In genomic region chr6:35690484-35690883, GRCh38 we compare ENCODE assay signal across 14 cellular contexts. TPM values are rescaled to one million over a fixed set of nuclear protein-coding genes. Genes with fewer than 3 reads are reported as not detected.
"Had no signal": no experiment of that assay in that cellular context is flagged by ENCODE, and none has a peak within 500 bp of the region (broad histone marks: within the 10 kb centered on the region; RNA-seq: fewer than 3 reads in every experiment).

No MANE protein-coding gene starts in this region.

- H3K4me3 ChIP-seq: SK-N-MC had no signal

- H3K27me3 Mint-ChIP-seq: memory B cell; natural killer cell treated with Interleukin-12 subunit alpha and Interleukin-12 subunit beta and Interleukin-15 and Interleukin-18, amount 100 ng/mL, for 72 hours had no signal

- H3K9me3 Mint-ChIP-seq: immature natural killer cell; memory B cell; natural killer cell treated with Interleukin-12 subunit alpha and Interleukin-12 subunit beta and Interleukin-15 and Interleukin-18, amount 100 ng/mL, for 72 hours had no signal

- H3K27ac Mint-ChIP-seq: activated T-helper 1 cell treated with anti-CD3 and anti-CD28 coated beads, Interleukin-12 subunit alpha, Interleukin-12 subunit beta, Interleukin-2, Interleukin-4 antibody, amounts not matched to agents 30 ng/mL and 10 ng/mL and 1 ng/mL, durations not matched to agents 14 hours and 24 hours and 36 hours; memory B cell; natural killer cell treated with Interleukin-12 subunit alpha and Interleukin-12 subunit beta and Interleukin-15 and Interleukin-18, amount 100 ng/mL, for 72 hours; WTC11 had no signal

- FAIRE-seq: colon had no signal

- DNase-seq: activated CD4-positive, alpha-beta T cell treated with anti-CD3 and anti-CD28 coated beads for 48 hours; activated naive CD4-positive, alpha-beta T cell; effector CD8-positive, alpha-beta T cell; immature natural killer cell; stimulated activated CD4-positive, alpha-beta T cell treated with anti-CD3 and anti-CD28 coated beads, Interleukin-12 subunit alpha, Interleukin-12 subunit beta, amount 100 ng/mL, for 4 hours; stimulated activated naive CD4-positive, alpha-beta T cell; T-helper 1 cell had no signal

- H3K4me3 Mint-ChIP-seq: natural killer cell treated with Interleukin-12 subunit alpha and Interleukin-12 subunit beta and Interleukin-15 and Interleukin-18, amount 100 ng/mL, for 72 hours; WTC11 had no signal

- H3K36me3 Mint-ChIP-seq: immature natural killer cell; memory B cell; natural killer cell treated with Interleukin-12 subunit alpha and Interleukin-12 subunit beta and Interleukin-15 and Interleukin-18, amount 100 ng/mL, for 72 hours; WTC11 had no signal

- H3K27ac ChIP-seq: SK-N-MC had no signal

RNA-seq across cellular contexts. Expression of gene ARMC12, which starts 46.3 kb away (rescaled TPM):
- total RNA-seq: glomerular endothelial cell; natural killer cell treated with Interleukin-12 subunit alpha and Interleukin-12 subunit beta and Interleukin-15 and Interleukin-18, amount 100 ng/mL, for 72 hours had no signal
